Comparison of ENCODE assay signal across 6 cellular contexts in the genomic region with DNA sequence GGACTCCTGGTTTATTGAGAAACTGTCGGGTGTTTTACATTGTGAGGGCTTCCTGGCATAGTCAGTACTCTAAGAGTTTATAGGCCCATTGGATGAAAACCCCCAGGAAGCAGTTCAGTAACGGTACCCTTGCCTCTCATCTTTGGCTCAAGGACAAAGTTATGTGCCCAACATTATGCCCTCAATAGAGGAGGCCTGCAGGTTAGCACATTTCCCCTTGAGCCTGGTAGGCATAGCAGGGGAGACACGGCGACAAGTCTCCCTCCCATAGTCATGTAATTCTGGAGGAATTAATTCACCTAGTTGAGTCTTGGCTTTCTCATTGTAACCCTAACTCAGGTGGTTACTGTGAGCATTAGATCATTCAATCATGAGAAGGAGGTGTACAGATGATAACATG.
"Had no signal": no experiment of that assay in that cellular context is flagged by ENCODE, and none has a peak within 500 bp of the region (broad histone marks: within the 10 kb centered on the region; RNA-seq: fewer than 3 reads in every experiment).

No MANE protein-coding gene starts in this region.

- H3K27ac Mint-ChIP-seq: GM23338, IgD-negative memory B cell had no signal

- DNase-seq: H7, KBM-7 had no signal

- H2AFZ ChIP-seq: GM23338 had no signal

- H3K9me3 Mint-ChIP-seq: GM23338, IgD-negative memory B cell had no signal

- H3K4me2 ChIP-seq: GM23338 had no signal

- H3K9me3 ChIP-seq: HAP-1 had no signal

- ATAC-seq: GM23338 had no signal

- H3K4me3 ChIP-seq: GM23338, HAP-1 had no signal

- H3K4me1 Mint-ChIP-seq: IgD-negative memory B cell had no signal

- H3K27me3 Mint-ChIP-seq: IgD-negative memory B cell had no signal

- H3K36me3 ChIP-seq: HAP-1 had no signal

- FAIRE-seq: HTR-8/SVneo had no signal

- H3K4me3 Mint-ChIP-seq: GM23338, IgD-negative memory B cell had no signal
